Comparison of ENCODE assay signal across 1 cellular context in the genomic region with DNA sequence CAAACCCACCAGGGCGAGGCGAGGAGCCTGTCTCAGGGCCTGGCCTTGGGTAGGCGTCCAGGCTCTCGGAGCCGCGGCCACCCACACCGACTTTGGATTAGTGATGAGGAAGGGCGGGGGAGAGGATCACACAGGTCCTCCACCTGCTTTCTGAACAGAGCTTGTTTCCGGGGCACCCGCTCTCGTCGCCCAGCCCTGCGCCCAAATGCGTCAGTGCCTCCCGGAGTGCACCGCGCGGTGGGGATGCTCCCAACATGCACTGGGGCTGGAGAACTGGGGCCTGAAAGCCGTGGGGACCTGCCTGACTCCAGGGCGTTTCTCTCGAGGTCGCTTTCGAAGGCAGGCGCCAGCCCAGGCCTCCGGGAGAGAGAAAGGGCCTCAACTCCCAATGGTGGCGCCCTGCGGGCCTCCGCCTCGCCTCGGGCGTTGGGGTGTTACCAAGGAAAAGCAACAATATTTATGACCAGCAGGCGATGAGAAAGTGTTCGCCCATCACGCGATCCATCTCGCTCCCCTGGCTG.
TF ChIP-seq lines count a peak whose summit lies in the region.

No MANE protein-coding gene starts in this region.

TF ChIP-seq in K562, 482 proteins besides CTCF, POLR2A, EP300 and RAD21 (continued from another document and continues in another):
- TF ChIP-seq RBBP5 (IDR thresholded peaks at IDR 0.05; ENCODE audit: borderline replicate concordance, insufficient read depth, low read length, poor library complexity, severe bottlenecking) (no peak), ZNF75A (CRISPR knock-in tag; IDR thresholded peaks at IDR 0.05) (no peak), MYBL2 (IDR thresholded peaks at IDR 0.05; ENCODE audit: low read depth) (no peak), MYBL2 (CRISPR knock-in tag; IDR thresholded peaks at IDR 0.05; ENCODE audit: borderline replicate concordance) (no peak), ZNF311 (CRISPR knock-in tag; IDR thresholded peaks at IDR 0.05) (no peak), ZFX (CRISPR knock-in tag; IDR thresholded peaks at IDR 0.05) (peak; percentile 35; the same call in 1 of the 2 replicates), ZC3H4 (CRISPR knock-in tag; IDR thresholded peaks at IDR 0.05; ENCODE audit: borderline replicate concordance) (no peak), TBP (optimal IDR thresholded peaks at IDR 0.05; ENCODE audit: low read depth, low read length) (no peak), MEIS2 (IDR thresholded peaks at IDR 0.05; ENCODE audit: partially characterized antibody) (no peak), ZNF143 (CRISPR knock-in tag; IDR thresholded peaks at IDR 0.05) (peak; percentile 59), ZNF707 (CRISPR knock-in tag; conservative IDR thresholded peaks at IDR 0.05) (no peak), CBX1 (IDR thresholded peaks at IDR 0.05; ENCODE audit: low read depth) (no peak), SNIP1 (IDR thresholded peaks at IDR 0.05; ENCODE audit: low read depth) (no peak), HLTF (IDR thresholded peaks at IDR 0.05) (no peak), RFX1 (IDR thresholded peaks at IDR 0.05) (no peak), SMC3 (conservative IDR thresholded peaks at IDR 0.05; ENCODE audit: insufficient read depth, low read depth, low read length) (no peak), ZNF146 (CRISPR knock-in tag; IDR thresholded peaks at IDR 0.05; ENCODE audit: unreplicated experiment) (no peak), MTA2 (IDR thresholded peaks at IDR 0.05; ENCODE audit: low read depth) (no peak), RBFOX2 (IDR thresholded peaks at IDR 0.05; ENCODE audit: low read depth, low read length) (peak; percentile 33; the same call in 1 of the 2 replicates), ATF1 (CRISPR knock-in tag; IDR thresholded peaks at IDR 0.05) (no peak), ATF1 (tag; IDR thresholded peaks at IDR 0.05) (no peak), ZNF586 (CRISPR knock-in tag; conservative IDR thresholded peaks at IDR 0.05) (no peak), HMGN3 (IDR thresholded peaks at IDR 0.05; ENCODE audit: borderline replicate concordance, extremely low read depth, insufficient read length, low read depth, low read length) (no peak), TAF7 (tag; IDR thresholded peaks at IDR 0.05) (no peak), TSC22D4 (tag; IDR thresholded peaks at IDR 0.05) (no peak), ZNF347 (CRISPR knock-in tag; IDR thresholded peaks at IDR 0.05; ENCODE audit: low read depth) (no peak), MCM2 (IDR thresholded peaks at IDR 0.05; ENCODE audit: low read depth) (no peak), TRIM28 (IDR thresholded peaks at IDR 0.05) (no peak), CREB1 (IDR thresholded peaks at IDR 0.05) (no peak), CREB1 (CRISPR knock-in tag; IDR thresholded peaks at IDR 0.05) (no peak)
- TF ChIP-seq, protein P1, sequence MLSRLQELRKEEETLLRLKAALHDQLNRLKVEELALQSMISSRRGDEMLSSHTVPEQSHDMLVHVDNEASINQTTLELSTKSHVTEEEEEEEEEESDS (CRISPR knock-in tag; IDR thresholded peaks at IDR 0.05), result no peak
- TF ChIP-seq, protein P2, sequence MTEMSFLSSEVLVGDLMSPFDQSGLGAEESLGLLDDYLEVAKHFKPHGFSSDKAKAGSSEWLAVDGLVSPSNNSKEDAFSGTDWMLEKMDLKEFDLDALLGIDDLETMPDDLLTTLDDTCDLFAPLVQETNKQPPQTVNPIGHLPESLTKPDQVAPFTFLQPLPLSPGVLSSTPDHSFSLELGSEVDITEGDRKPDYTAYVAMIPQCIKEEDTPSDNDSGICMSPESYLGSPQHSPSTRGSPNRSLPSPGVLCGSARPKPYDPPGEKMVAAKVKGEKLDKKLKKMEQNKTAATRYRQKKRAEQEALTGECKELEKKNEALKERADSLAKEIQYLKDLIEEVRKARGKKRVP (CRISPR knock-in tag; IDR thresholded peaks at IDR 0.05), result no peak
- TF ChIP-seq, protein P3, sequence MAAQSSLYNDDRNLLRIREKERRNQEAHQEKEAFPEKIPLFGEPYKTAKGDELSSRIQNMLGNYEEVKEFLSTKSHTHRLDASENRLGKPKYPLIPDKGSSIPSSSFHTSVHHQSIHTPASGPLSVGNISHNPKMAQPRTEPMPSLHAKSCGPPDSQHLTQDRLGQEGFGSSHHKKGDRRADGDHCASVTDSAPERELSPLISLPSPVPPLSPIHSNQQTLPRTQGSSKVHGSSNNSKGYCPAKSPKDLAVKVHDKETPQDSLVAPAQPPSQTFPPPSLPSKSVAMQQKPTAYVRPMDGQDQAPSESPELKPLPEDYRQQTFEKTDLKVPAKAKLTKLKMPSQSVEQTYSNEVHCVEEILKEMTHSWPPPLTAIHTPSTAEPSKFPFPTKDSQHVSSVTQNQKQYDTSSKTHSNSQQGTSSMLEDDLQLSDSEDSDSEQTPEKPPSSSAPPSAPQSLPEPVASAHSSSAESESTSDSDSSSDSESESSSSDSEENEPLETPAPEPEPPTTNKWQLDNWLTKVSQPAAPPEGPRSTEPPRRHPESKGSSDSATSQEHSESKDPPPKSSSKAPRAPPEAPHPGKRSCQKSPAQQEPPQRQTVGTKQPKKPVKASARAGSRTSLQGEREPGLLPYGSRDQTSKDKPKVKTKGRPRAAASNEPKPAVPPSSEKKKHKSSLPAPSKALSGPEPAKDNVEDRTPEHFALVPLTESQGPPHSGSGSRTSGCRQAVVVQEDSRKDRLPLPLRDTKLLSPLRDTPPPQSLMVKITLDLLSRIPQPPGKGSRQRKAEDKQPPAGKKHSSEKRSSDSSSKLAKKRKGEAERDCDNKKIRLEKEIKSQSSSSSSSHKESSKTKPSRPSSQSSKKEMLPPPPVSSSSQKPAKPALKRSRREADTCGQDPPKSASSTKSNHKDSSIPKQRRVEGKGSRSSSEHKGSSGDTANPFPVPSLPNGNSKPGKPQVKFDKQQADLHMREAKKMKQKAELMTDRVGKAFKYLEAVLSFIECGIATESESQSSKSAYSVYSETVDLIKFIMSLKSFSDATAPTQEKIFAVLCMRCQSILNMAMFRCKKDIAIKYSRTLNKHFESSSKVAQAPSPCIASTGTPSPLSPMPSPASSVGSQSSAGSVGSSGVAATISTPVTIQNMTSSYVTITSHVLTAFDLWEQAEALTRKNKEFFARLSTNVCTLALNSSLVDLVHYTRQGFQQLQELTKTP (IDR thresholded peaks at IDR 0.05; ENCODE audit: low read depth in 1 of 2, partially characterized antibody in 2 of 2), result peak in 1 of 2 experiments; percentile 70
- TF ChIP-seq, protein P4, sequence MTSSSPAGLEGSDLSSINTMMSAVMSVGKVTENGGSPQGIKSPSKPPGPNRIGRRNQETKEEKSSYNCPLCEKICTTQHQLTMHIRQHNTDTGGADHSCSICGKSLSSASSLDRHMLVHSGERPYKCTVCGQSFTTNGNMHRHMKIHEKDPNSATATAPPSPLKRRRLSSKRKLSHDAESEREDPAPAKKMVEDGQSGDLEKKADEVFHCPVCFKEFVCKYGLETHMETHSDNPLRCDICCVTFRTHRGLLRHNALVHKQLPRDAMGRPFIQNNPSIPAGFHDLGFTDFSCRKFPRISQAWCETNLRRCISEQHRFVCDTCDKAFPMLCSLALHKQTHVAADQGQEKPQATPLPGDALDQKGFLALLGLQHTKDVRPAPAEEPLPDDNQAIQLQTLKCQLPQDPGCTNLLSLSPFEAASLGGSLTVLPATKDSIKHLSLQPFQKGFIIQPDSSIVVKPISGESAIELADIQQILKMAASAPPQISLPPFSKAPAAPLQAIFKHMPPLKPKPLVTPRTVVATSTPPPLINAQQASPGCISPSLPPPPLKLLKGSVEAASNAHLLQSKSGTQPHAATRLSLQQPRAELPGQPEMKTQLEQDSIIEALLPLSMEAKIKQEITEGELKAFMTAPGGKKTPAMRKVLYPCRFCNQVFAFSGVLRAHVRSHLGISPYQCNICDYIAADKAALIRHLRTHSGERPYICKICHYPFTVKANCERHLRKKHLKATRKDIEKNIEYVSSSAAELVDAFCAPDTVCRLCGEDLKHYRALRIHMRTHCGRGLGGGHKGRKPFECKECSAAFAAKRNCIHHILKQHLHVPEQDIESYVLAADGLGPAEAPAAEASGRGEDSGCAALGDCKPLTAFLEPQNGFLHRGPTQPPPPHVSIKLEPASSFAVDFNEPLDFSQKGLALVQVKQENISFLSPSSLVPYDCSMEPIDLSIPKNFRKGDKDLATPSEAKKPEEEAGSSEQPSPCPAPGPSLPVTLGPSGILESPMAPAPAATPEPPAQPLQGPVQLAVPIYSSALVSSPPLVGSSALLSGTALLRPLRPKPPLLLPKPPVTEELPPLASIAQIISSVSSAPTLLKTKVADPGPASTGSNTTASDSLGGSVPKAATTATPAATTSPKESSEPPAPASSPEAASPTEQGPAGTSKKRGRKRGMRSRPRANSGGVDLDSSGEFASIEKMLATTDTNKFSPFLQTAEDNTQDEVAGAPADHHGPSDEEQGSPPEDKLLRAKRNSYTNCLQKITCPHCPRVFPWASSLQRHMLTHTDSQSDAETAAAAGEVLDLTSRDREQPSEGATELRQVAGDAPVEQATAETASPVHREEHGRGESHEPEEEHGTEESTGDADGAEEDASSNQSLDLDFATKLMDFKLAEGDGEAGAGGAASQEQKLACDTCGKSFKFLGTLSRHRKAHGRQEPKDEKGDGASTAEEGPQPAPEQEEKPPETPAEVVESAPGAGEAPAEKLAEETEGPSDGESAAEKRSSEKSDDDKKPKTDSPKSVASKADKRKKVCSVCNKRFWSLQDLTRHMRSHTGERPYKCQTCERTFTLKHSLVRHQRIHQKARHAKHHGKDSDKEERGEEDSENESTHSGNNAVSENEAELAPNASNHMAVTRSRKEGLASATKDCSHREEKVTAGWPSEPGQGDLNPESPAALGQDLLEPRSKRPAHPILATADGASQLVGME (CRISPR knock-in tag; IDR thresholded peaks at IDR 0.05), result no peak
- TF ChIP-seq, protein P5, sequence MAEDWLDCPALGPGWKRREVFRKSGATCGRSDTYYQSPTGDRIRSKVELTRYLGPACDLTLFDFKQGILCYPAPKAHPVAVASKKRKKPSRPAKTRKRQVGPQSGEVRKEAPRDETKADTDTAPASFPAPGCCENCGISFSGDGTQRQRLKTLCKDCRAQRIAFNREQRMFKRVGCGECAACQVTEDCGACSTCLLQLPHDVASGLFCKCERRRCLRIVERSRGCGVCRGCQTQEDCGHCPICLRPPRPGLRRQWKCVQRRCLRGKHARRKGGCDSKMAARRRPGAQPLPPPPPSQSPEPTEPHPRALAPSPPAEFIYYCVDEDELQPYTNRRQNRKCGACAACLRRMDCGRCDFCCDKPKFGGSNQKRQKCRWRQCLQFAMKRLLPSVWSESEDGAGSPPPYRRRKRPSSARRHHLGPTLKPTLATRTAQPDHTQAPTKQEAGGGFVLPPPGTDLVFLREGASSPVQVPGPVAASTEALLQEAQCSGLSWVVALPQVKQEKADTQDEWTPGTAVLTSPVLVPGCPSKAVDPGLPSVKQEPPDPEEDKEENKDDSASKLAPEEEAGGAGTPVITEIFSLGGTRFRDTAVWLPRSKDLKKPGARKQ (CRISPR knock-in tag; IDR thresholded peaks at IDR 0.05), result no peak
- TF ChIP-seq, protein P6, sequence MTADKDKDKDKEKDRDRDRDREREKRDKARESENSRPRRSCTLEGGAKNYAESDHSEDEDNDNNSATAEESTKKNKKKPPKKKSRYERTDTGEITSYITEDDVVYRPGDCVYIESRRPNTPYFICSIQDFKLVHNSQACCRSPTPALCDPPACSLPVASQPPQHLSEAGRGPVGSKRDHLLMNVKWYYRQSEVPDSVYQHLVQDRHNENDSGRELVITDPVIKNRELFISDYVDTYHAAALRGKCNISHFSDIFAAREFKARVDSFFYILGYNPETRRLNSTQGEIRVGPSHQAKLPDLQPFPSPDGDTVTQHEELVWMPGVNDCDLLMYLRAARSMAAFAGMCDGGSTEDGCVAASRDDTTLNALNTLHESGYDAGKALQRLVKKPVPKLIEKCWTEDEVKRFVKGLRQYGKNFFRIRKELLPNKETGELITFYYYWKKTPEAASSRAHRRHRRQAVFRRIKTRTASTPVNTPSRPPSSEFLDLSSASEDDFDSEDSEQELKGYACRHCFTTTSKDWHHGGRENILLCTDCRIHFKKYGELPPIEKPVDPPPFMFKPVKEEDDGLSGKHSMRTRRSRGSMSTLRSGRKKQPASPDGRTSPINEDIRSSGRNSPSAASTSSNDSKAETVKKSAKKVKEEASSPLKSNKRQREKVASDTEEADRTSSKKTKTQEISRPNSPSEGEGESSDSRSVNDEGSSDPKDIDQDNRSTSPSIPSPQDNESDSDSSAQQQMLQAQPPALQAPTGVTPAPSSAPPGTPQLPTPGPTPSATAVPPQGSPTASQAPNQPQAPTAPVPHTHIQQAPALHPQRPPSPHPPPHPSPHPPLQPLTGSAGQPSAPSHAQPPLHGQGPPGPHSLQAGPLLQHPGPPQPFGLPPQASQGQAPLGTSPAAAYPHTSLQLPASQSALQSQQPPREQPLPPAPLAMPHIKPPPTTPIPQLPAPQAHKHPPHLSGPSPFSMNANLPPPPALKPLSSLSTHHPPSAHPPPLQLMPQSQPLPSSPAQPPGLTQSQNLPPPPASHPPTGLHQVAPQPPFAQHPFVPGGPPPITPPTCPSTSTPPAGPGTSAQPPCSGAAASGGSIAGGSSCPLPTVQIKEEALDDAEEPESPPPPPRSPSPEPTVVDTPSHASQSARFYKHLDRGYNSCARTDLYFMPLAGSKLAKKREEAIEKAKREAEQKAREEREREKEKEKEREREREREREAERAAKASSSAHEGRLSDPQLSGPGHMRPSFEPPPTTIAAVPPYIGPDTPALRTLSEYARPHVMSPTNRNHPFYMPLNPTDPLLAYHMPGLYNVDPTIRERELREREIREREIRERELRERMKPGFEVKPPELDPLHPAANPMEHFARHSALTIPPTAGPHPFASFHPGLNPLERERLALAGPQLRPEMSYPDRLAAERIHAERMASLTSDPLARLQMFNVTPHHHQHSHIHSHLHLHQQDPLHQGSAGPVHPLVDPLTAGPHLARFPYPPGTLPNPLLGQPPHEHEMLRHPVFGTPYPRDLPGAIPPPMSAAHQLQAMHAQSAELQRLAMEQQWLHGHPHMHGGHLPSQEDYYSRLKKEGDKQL (CRISPR knock-in tag; IDR thresholded peaks at IDR 0.05; ENCODE audit: borderline replicate concordance), result no peak
- TF ChIP-seq, protein P7, sequence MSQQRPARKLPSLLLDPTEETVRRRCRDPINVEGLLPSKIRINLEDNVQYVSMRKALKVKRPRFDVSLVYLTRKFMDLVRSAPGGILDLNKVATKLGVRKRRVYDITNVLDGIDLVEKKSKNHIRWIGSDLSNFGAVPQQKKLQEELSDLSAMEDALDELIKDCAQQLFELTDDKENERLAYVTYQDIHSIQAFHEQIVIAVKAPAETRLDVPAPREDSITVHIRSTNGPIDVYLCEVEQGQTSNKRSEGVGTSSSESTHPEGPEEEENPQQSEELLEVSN (IDR thresholded peaks at IDR 0.05; ENCODE audit: borderline replicate concordance in 1 of 2, extremely low read depth in 1 of 2, insufficient read depth in 1 of 2, insufficient read length in 1 of 2, low read depth in 1 of 2, low read length in 1 of 2, poor library complexity in 1 of 2, severe bottlenecking in 1 of 2), result peak in 1 of 2 experiments; percentile 25
- TF ChIP-seq, protein P8, sequence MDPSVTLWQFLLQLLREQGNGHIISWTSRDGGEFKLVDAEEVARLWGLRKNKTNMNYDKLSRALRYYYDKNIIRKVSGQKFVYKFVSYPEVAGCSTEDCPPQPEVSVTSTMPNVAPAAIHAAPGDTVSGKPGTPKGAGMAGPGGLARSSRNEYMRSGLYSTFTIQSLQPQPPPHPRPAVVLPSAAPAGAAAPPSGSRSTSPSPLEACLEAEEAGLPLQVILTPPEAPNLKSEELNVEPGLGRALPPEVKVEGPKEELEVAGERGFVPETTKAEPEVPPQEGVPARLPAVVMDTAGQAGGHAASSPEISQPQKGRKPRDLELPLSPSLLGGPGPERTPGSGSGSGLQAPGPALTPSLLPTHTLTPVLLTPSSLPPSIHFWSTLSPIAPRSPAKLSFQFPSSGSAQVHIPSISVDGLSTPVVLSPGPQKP (CRISPR knock-in tag; IDR thresholded peaks at IDR 0.05), result no peak
